In genomic region chr2:219968685-219969345, GRCh38 we compare ENCODE assay signal across 1 cellular context.
TF ChIP-seq lines count a peak whose summit lies in the region.

No MANE protein-coding gene starts in this region.

TF ChIP-seq in IMR-90, 13 proteins besides CTCF, POLR2A, EP300 and RAD21:
- TF ChIP-seq SMC3 (IDR thresholded peaks at IDR 0.05; ENCODE audit: low read depth, low read length) (no peak), RCOR1 (IDR thresholded peaks at IDR 0.05; ENCODE audit: insufficient replicate concordance, low read length) (no peak), RFX5 (IDR thresholded peaks at IDR 0.05; ENCODE audit: low read depth, low read length) (no peak), USF2 (IDR thresholded peaks at IDR 0.05; ENCODE audit: low read depth, low read length) (peak; percentile 34), CHD1 (IDR thresholded peaks at IDR 0.05; ENCODE audit: low read depth, low read length) (no peak)
